Comparison of ENCODE assay signal across 22 cellular contexts in genomic region chr15:75714195-75714594, GRCh38. TPM values are rescaled to one million over a fixed set of nuclear protein-coding genes. Genes with fewer than 3 reads are reported as not detected.
DNase-seq lines count a peak whose midpoint lies in the region; ATAC-seq, FAIRE-seq and TF ChIP-seq lines count a peak whose summit lies in the region.
"Had no signal": no experiment of that assay in that cellular context is flagged by ENCODE, and none has a peak within 500 bp of the region (broad histone marks: within the 10 kb centered on the region; RNA-seq: fewer than 3 reads in every experiment).

No MANE protein-coding gene starts in this region.

- H3K27ac Mint-ChIP-seq in neural progenitor cell: no peak overlapping the region
- H3K27ac Mint-ChIP-seq: CD8-positive, alpha-beta T cell had no signal

- ATAC-seq in HCT116 (no peak), K562 (no peak), thoracic aorta (ENCODE audit: insufficient number of reproducible peaks, low FRiP score, low read depth) (no peak), Right ventricle myocardium superior (ENCODE audit: poor library complexity) (no peak)
- ATAC-seq: CD8-positive, alpha-beta T cell had no signal

- no peak for FAIRE-seq in K562 (lab: Jason Lieb, UNC)
- FAIRE-seq: GM12891, H54 had no signal

- H3F3A ChIP-seq in neural progenitor cell (ENCODE audit: low read depth): peaks cover 6% of the 10 kb centered on the region

- H3K9me3 ChIP-seq in HCT116 (ENCODE audit: control insufficient read depth in 1 of 2, insufficient read depth in 1 of 2, low read depth in 1 of 2, low read length in 2 of 2): no peaks in the 10 kb centered on the region
- H3K9me3 ChIP-seq in K562 (replicated peaks; ENCODE audit: control insufficient read depth, insufficient read depth, low read depth, low read length): no peaks in the 10 kb centered on the region
- no peaks in the 10 kb centered on the region for H3K9me3 ChIP-seq in neural progenitor cell (ENCODE audit: low read depth)
- H3K9me3 ChIP-seq in thoracic aorta: no peaks in the 10 kb centered on the region
- H3K9me3 ChIP-seq: SK-N-SH had no signal

- H3K4me1 Mint-ChIP-seq in neural progenitor cell: peaks cover 17% of the 10 kb centered on the region

- peak overlapping the region; percentile 3 for H3K4me3 Mint-ChIP-seq in neural progenitor cell
- H3K4me3 Mint-ChIP-seq: CD8-positive, alpha-beta T cell had no signal

- TF ChIP-seq RAD21 in HCT116 (IDR thresholded peaks at IDR 0.05; ENCODE audit: low read depth): no peak
- TF ChIP-seq RAD21 in K562 (CRISPR knock-in tag; conservative IDR thresholded peaks at IDR 0.05 in 1 of 2, IDR thresholded peaks at IDR 0.05 in 1 of 2): no peak

- H2AFZ ChIP-seq in HCT116 (ENCODE audit: low read depth, low read length, poor library complexity, severe bottlenecking) (no peak overlapping the region), K562 (ENCODE audit: low read depth, low read length) (no peak overlapping the region), neural progenitor cell (replicated peaks) (no peak overlapping the region)

- H3K9me2 ChIP-seq in HCT116 (ENCODE audit: insufficient read depth): no peaks in the 10 kb centered on the region
- H3K9me2 ChIP-seq: SK-N-SH had no signal

- in situ Hi-C loops in K562 (cut with MboI): no loop called here

- no peaks in the 10 kb centered on the region for H3K9me3 Mint-ChIP-seq in neural progenitor cell
- H3K9me3 Mint-ChIP-seq: CD8-positive, alpha-beta T cell had no signal

- H4K20me1 ChIP-seq in HCT116 (ENCODE audit: insufficient read depth): no peaks in the 10 kb centered on the region
- no peaks in the 10 kb centered on the region; the same call in 1 of the 2 replicates for H4K20me1 ChIP-seq in K562 (replicated peaks; ENCODE audit: control insufficient read depth, insufficient read depth, low read length)
- no peaks in the 10 kb centered on the region for H4K20me1 ChIP-seq in neural progenitor cell (ENCODE audit: low read depth)

- H3K27me3 Mint-ChIP-seq in neural progenitor cell (ENCODE audit: insufficient read depth, low read depth): peaks cover 4% of the 10 kb centered on the region

- H3K4me3 ChIP-seq in HCT116 (replicated peaks in 1 of 2; ENCODE audit: low read depth in 1 of 2, low read length in 2 of 2) (no peak overlapping the region), K562 (no peak overlapping the region), neural progenitor cell (no peak overlapping the region), thoracic aorta (no peak overlapping the region)

- 43% methylated on average over 3 of the region's 3 CpGs for WGBS in K562 (ENCODE audit: insufficient coverage, low coverage, missing lambda C conversion rate)

- CTCF ChIA-PET in HCT116 (lab: Charles Lee): interaction anchor here (0.6 kb wide), 1 partner anchor 28 kb away, joined by 3 read pairs; no protein-coding TSS in a partner anchor
- CTCF ChIA-PET in K562 (lab: Yijun Ruan, JAX; ENCODE audit: low intra/inter-chr PET ratio): no interaction called here

- no peaks in the 10 kb centered on the region for H3K36me3 ChIP-seq in HCT116 (ENCODE audit: control insufficient read depth in 1 of 2, insufficient read depth in 2 of 2, low read length in 2 of 2)
- no peaks in the 10 kb centered on the region for H3K36me3 ChIP-seq in K562 (ENCODE audit: control insufficient read depth, insufficient read depth, low read length)
- H3K36me3 ChIP-seq in neural progenitor cell: no peaks in the 10 kb centered on the region
- no peaks in the 10 kb centered on the region for H3K36me3 ChIP-seq in thoracic aorta

- H3K36me3 Mint-ChIP-seq in neural progenitor cell: no peaks in the 10 kb centered on the region
- H3K36me3 Mint-ChIP-seq: CD8-positive, alpha-beta T cell had no signal

- intact Hi-C loops in HCT116 (cut with micrococcal nuclease) (no loop called here), K562 (cut with micrococcal nuclease) (no loop called here), Right ventricle myocardium superior (cut with DNase I) (no loop called here)

- H3K9ac ChIP-seq in HCT116 (ENCODE audit: low read length) (no peak overlapping the region), K562 (ENCODE audit: insufficient read depth in 1 of 2, low read depth in 2 of 2, low read length in 2 of 2) (no peak overlapping the region), neural progenitor cell (no peak overlapping the region)
- H3K9ac ChIP-seq: KMS-11, SK-N-SH had no signal

- peaks cover 12 to 28% of the 10 kb centered on the region in 2 experiments for H3K4me1 ChIP-seq in HCT116 (ENCODE audit: control insufficient read depth in 1 of 2, insufficient read depth in 2 of 2, low read length in 2 of 2)
- H3K4me1 ChIP-seq in K562 (replicated peaks in 1 of 2; ENCODE audit: control insufficient read depth in 2 of 2, insufficient read depth in 2 of 2, low read length in 2 of 2): peaks cover 6 to 12% of the 10 kb centered on the region in 2 experiments; a peak in 4 of 5 replicates
- peaks cover 6% of the 10 kb centered on the region for H3K4me1 ChIP-seq in neural progenitor cell
- H3K4me1 ChIP-seq in thoracic aorta (ENCODE audit: control insufficient read depth in 1 of 2, low read depth in 2 of 2): peaks cover 12 to 55% of the 10 kb centered on the region in 2 donors

- TF ChIP-seq CTCF in HCT116 (IDR thresholded peaks at IDR 0.05 in 2 of 3, conservative IDR thresholded peaks at IDR 0.05 in 1 of 3; ENCODE audit: borderline replicate concordance in 1 of 3, insufficient read depth in 1 of 3, low read depth in 2 of 3, low read length in 2 of 3): no peak
- no peak for TF ChIP-seq CTCF in K562 (IDR thresholded peaks at IDR 0.05 in 2 of 3, conservative IDR thresholded peaks at IDR 0.05 in 1 of 3; ENCODE audit: insufficient read depth in 2 of 3, low read depth in 1 of 3, low read length in 3 of 3)
- TF ChIP-seq CTCF in neural progenitor cell (IDR thresholded peaks at IDR 0.05): no peak
- TF ChIP-seq CTCF in thoracic aorta (IDR thresholded peaks at IDR 0.05): no peak

- H3K79me2 ChIP-seq in HCT116 (ENCODE audit: insufficient read depth, low read length) (no peaks in the 10 kb centered on the region), K562 (ENCODE audit: control insufficient read depth, insufficient read depth, low read length) (no peaks in the 10 kb centered on the region), neural progenitor cell (ENCODE audit: low read depth) (no peaks in the 10 kb centered on the region)

- DNase-seq in HCT116 (ENCODE audit: low read depth, low spot score) (no peak), K562 (ENCODE audit: extremely low read depth in 1 of 4, low spot score in 3 of 4) (no peak), neural progenitor cell (ENCODE audit: low spot score) (no peak), thoracic aorta (ENCODE audit: low spot score) (no peak), activated gamma-delta T cell (lab: John Stamatoyannopoulos, UW) (no peak), Right ventricle myocardium superior (no peak), NCI-H524 treated with DMSO at 0.1 percent for 48 hours (lab: John Stamatoyannopoulos, UW) (no peak)
- DNase-seq: AML-193; C1 segment of cervical spinal cord; CD8-positive, alpha-beta T cell; DND-41; NCI-H2029 treated with DMSO at 0.1 percent for 48 hours; NCI-H226; NCI-H510A treated with DMSO at 0.1 percent for 48 hours; NCI-H774; NK-92 treated with Interleukin-12 subunit alpha and Interleukin-12 subunit beta, amount 100 ng/mL, for 24 hours; SIG-M5; SK-N-SH had no signal

- RAD21 ChIA-PET in HCT116 (lab: Charles Lee; ENCODE audit: low non-redundant PET in 1 of 2, low total read pairs in 2 of 2, uncharacterized antibody in 2 of 2, unreplicated experiment in 2 of 2): no interaction called here

- TF ChIP-seq EP300 in K562 (IDR thresholded peaks at IDR 0.05; ENCODE audit: low read length): no peak

- H3K27me3 ChIP-seq in HCT116 (ENCODE audit: insufficient read depth, low read length): no peaks in the 10 kb centered on the region
- peaks cover 0 to 10% of the 10 kb centered on the region in 2 experiments; a peak in 1 of 5 replicates for H3K27me3 ChIP-seq in K562 (ENCODE audit: control insufficient read depth in 2 of 2, insufficient read depth in 2 of 2, low read length in 2 of 2)
- peaks cover 23% of the 10 kb centered on the region for H3K27me3 ChIP-seq in neural progenitor cell
- no peaks in the 10 kb centered on the region for H3K27me3 ChIP-seq in thoracic aorta (replicated peaks; ENCODE audit: insufficient read depth)

- H3K27ac ChIP-seq in HCT116 (ENCODE audit: low read depth, low read length): no peak overlapping the region
- no peak overlapping the region for H3K27ac ChIP-seq in K562 (ENCODE audit: extremely low read depth, low read depth, low read length)
- no peak overlapping the region for H3K27ac ChIP-seq in neural progenitor cell
- H3K27ac ChIP-seq in thoracic aorta: peak overlapping the region; percentile 81 to 99
- H3K27ac ChIP-seq: HL-60, KMS-11 had no signal

- H3K9me1 ChIP-seq in K562 (ENCODE audit: control insufficient read depth, insufficient read depth, low read length): no peaks in the 10 kb centered on the region

- TF ChIP-seq POLR2A in HCT116 (IDR thresholded peaks at IDR 0.05; ENCODE audit: borderline replicate concordance, extremely low read depth, insufficient read depth, insufficient read length) (no peak), K562 (conservative IDR thresholded peaks at IDR 0.05) (no peak)

- BruUV-seq in HCT116 (replicated peaks; lab: Mats Ljungman, UMichigan): no TSS peak
- BruUV-seq in K562 (replicated peaks; lab: Mats Ljungman, UMichigan): no TSS peak

- POLR2A ChIA-PET in HCT116 (lab: Charles Lee) (no interaction called here), K562 (lab: Yijun Ruan, JAX) (interaction anchor here (0.6 to 2.0 kb wide), 3 partner anchors 10 to 19 kb away, joined by 3 to 9 read pairs (median 3); a partner anchor contains a TSS)

- H3K4me2 ChIP-seq in HCT116 (ENCODE audit: low read length): peak overlapping the region; percentile 97; the same call in 1 of the 2 replicates
- H3K4me2 ChIP-seq in K562 (ENCODE audit: insufficient read depth, low read length): no peak overlapping the region
- no peak overlapping the region for H3K4me2 ChIP-seq in neural progenitor cell
- H3K4me2 ChIP-seq: KMS-11, SK-N-SH had no signal

RNA-seq across cellular contexts. Expression of gene CSPG4, which starts 1.5 kb away (rescaled TPM):
- 18.1 TPM for total RNA-seq in HCT116 (2021; ENCODE audit: unreplicated experiment)
- polyA plus RNA-seq in HCT116 (2012): 17.8 and 20.2 TPM in 2 replicates
- total RNA-seq in K562 (2011; cell fraction: chromatin; rRNA removed; ENCODE audit: low replicate concordance): 0.07 and 1.1 TPM in 2 replicates
- total RNA-seq in K562 (2011; cell fraction: nucleolus; rRNA removed): 0.39 and 1.2 TPM in 2 replicates
- total RNA-seq in K562 (2011; cell fraction: nucleoplasm; rRNA removed): 0.22 and 0.23 TPM in 2 replicates
- 0.08 TPM in 1 of 2 replicates, not detected in the other for total RNA-seq in K562 (2014; rRNA removed)
- not detected in 2 replicates for total RNA-seq in K562 (2014; rRNA removed; fragmentation: Illumina TruSeq; extraction: Trizol)
- total RNA-seq in K562 (2015; rRNA removed; fragmentation: Illumina TruSeq; extraction: Trizol): under 0.01 TPM in 1 of 2 replicates, not detected in the other
- total RNA-seq in K562 (2021): 0.07 TPM in 2 replicates
- 0.04 and 0.08 TPM in 2 replicates for polyA plus RNA-seq in K562 (2011; rRNA removed)
- polyA plus RNA-seq in K562 (2011; cell fraction: cytosol; rRNA removed): 0.06 and 0.16 TPM in 2 replicates
- polyA plus RNA-seq in K562 (2011; cell fraction: nucleus; rRNA removed): 0.21 and 0.73 TPM in 2 replicates
- 0.10 and 0.32 TPM in 2 replicates for polyA plus RNA-seq in K562 (2012)
- polyA plus RNA-seq in K562 (2014; fragmentation: Illumina TruSeq; extraction: Trizol): 0.01 and 0.03 TPM in 2 replicates
- polyA plus RNA-seq in K562 (2014; fragmentation: Nextera tagmentation; extraction: Ambion mirVana): not detected
- polyA plus RNA-seq in K562 (2014; rRNA removed): not detected in 2 replicates
- 0.09 and 0.11 TPM in 2 replicates for polyA minus RNA-seq in K562 (2011; rRNA and poly(A)+ RNA removed)
- 0.29 and 0.73 TPM in 2 replicates for polyA minus RNA-seq in K562 (2011; cell fraction: cytosol; rRNA and poly(A)+ RNA removed)
- polyA minus RNA-seq in K562 (2011; cell fraction: nucleus; rRNA and poly(A)+ RNA removed): 0.33 and 0.40 TPM in 2 replicates
- 0.07 and 0.37 TPM in 2 replicates for total RNA-seq in neural progenitor cell (ENCODE audit: low replicate concordance)
- 100 to 1,000 TPM; 252 to 263 TPM for total RNA-seq in thoracic aorta
- 5.2 TPM for total RNA-seq in Right ventricle myocardium superior
- total RNA-seq: CD8-positive, alpha-beta T cell had no signal

Comparison
In these comparisons a context has a peak if more than half of its experiments do, and no peak if none do; other contexts are left out.
1. H3K27ac ChIP-seq: peak in thoracic aorta (2 of 2); none in HCT116 (single experiment), K562 (single experiment) and neural progenitor cell (single experiment).
2. RNA of gene CSPG4, which starts 1.5 kb away (total RNA-seq): 252 to 263 TPM in thoracic aorta; 18.1 TPM in HCT116 (single experiment), 5.2 TPM in Right ventricle myocardium superior (single experiment), 0.07 to 0.37 TPM in neural progenitor cell and under 0.01 to 1.2 TPM in K562; every median in the first group is over 10 times any median in the second.